2 cellular contexts compared by ENCODE assay signal in the genomic region with DNA sequence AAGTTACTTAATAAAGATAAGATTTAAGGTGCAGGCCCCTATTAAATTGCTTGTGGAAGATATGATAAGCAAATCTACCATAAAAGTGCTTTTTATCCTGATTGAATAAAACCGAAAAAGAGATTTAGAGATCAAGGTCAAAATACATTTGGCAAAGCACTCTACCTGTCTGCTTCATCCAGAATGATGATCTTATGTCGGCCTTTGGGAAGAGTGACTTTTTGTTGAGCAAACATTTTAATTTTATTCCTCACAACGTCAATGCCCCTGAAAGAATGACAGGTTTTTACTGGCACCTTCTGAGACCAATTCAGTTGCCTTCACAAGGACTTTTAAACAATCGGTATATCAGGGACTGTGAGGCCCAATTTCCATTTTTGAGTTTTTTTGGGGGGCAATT.
TF ChIP-seq lines count a peak whose summit lies in the region.

No MANE protein-coding gene starts in this region.

TF ChIP-seq in HEK293, 187 proteins besides CTCF, POLR2A, EP300 and RAD21:
- no peak for TF ChIP-seq ZNF660 (tag by site-specific recombination; IDR thresholded peaks at IDR 0.05)

TF ChIP-seq in GM12878, 131 proteins besides CTCF, POLR2A, EP300 and RAD21:
- TF ChIP-seq SRF (IDR thresholded peaks at IDR 0.05; ENCODE audit: low read depth in 2 of 2, low read length in 2 of 2): no peak
- TF ChIP-seq, protein P1, sequence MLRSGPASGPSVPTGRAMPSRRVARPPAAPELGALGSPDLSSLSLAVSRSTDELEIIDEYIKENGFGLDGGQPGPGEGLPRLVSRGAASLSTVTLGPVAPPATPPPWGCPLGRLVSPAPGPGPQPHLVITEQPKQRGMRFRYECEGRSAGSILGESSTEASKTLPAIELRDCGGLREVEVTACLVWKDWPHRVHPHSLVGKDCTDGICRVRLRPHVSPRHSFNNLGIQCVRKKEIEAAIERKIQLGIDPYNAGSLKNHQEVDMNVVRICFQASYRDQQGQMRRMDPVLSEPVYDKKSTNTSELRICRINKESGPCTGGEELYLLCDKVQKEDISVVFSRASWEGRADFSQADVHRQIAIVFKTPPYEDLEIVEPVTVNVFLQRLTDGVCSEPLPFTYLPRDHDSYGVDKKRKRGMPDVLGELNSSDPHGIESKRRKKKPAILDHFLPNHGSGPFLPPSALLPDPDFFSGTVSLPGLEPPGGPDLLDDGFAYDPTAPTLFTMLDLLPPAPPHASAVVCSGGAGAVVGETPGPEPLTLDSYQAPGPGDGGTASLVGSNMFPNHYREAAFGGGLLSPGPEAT (IDR thresholded peaks at IDR 0.05; ENCODE audit: low read depth): no peak
- TF ChIP-seq JUND (IDR thresholded peaks at IDR 0.05; ENCODE audit: low read depth, low read length): no peak
